In genomic region chr12:57741413-57741789, GRCh38 we compare ENCODE assay signal across 12 cellular contexts. TPM values are rescaled to one million over a fixed set of nuclear protein-coding genes. Genes with fewer than 3 reads are reported as not detected.
DNase-seq lines count a peak whose midpoint lies in the region; ATAC-seq and TF ChIP-seq lines count a peak whose summit lies in the region.
"Had no signal": no experiment of that assay in that cellular context is flagged by ENCODE, and none has a peak within 500 bp of the region (broad histone marks: within the 10 kb centered on the region; RNA-seq: fewer than 3 reads in every experiment).

No MANE protein-coding gene starts in this region.

- POLR2A ChIA-PET in activated CD8-positive, alpha-beta T cell treated with anti-CD3 and anti-CD28 coated beads for 36 hours (lab: Charles Lee), result interaction anchor here (0.8 to 2.5 kb wide), 10 partner anchors 8 to 42 kb away, joined by 3 to 11 read pairs (median 4); partner anchors contain the start of genes CDK4 and CYP27B1

- peaks cover 68% of the 10 kb centered on the region for H3K4me1 ChIP-seq in CD4-positive, CD25-positive, alpha-beta regulatory T cell (ENCODE audit: control insufficient read depth, insufficient read depth, low read length, poor library complexity, severe bottlenecking)
- peaks cover 11 to 37% of the 10 kb centered on the region in 2 donors for H3K4me1 ChIP-seq in muscle layer of duodenum (ENCODE audit: control insufficient read depth in 1 of 2, insufficient read depth in 2 of 2, low read length in 2 of 2)

- ATAC-seq in CD4-positive, CD25-positive, alpha-beta regulatory T cell (ENCODE audit: low read depth in 2 of 2), result no peak
- no peak for ATAC-seq in activated CD8-positive, alpha-beta T cell treated with anti-CD3 and anti-CD28 coated beads for 36 hours
- no peak for ATAC-seq in HG03342 (IDR thresholded peaks at IDR 0.05; ENCODE audit: unreplicated experiment)
- ATAC-seq in GM19324 (IDR thresholded peaks at IDR 0.05; ENCODE audit: low FRiP score, unreplicated experiment), result no peak
- no peak for ATAC-seq in HG02678 (IDR thresholded peaks at IDR 0.05; ENCODE audit: unreplicated experiment)
- no peak for ATAC-seq in GM21367 (IDR thresholded peaks at IDR 0.05; ENCODE audit: unreplicated experiment)
- ATAC-seq: K562 had no signal

- peak overlapping the region; percentile 88 for H3K27ac ChIP-seq in CD4-positive, CD25-positive, alpha-beta regulatory T cell (ENCODE audit: insufficient read depth, low read length, poor library complexity, severe bottlenecking)
- H3K27ac ChIP-seq in muscle layer of duodenum (ENCODE audit: low read length), result no peak overlapping the region
- H3K27ac ChIP-seq: epithelial cell of prostate had no signal

- H3K27ac Mint-ChIP-seq in CD4-positive, CD25-positive, alpha-beta regulatory T cell, result peak overlapping the region; percentile 86 to 97 (median 90)
- H3K27ac Mint-ChIP-seq in activated CD8-positive, alpha-beta T cell treated with anti-CD3 and anti-CD28 coated beads for 36 hours, result peak overlapping the region; percentile 93

- no peaks in the 10 kb centered on the region for H3K27me3 ChIP-seq in CD4-positive, CD25-positive, alpha-beta regulatory T cell (ENCODE audit: control insufficient read depth, insufficient read depth, low read length)
- peaks cover 23% of the 10 kb centered on the region for H3K27me3 ChIP-seq in muscle layer of duodenum (ENCODE audit: low read depth, low read length)

- no peak for TF ChIP-seq CTCF in GM12864 (IDR thresholded peaks at IDR 0.05; ENCODE audit: low read depth, low read length, missing control alignments)
- TF ChIP-seq CTCF in activated CD8-positive, alpha-beta T cell treated with anti-CD3 and anti-CD28 coated beads for 36 hours (IDR thresholded peaks at IDR 0.05), result no peak

- no peaks in the 10 kb centered on the region for H3K9me3 ChIP-seq in CD4-positive, CD25-positive, alpha-beta regulatory T cell (ENCODE audit: control insufficient read depth in 2 of 2, low read length in 2 of 2)
- H3K9me3 ChIP-seq in muscle layer of duodenum (ENCODE audit: control insufficient read depth in 1 of 2, low read length in 2 of 2), result no peaks in the 10 kb centered on the region

- H3K4me3 ChIP-seq in CD4-positive, CD25-positive, alpha-beta regulatory T cell (ENCODE audit: low read depth, low read length), result peak overlapping the region; percentile 99
- H3K4me3 ChIP-seq in GM12864 (ENCODE audit: low read depth, low read length) (peak overlapping the region; percentile 62), muscle layer of duodenum (ENCODE audit: low read depth in 1 of 2, low read length in 2 of 2) (peak overlapping the region; percentile 37 to 52)
- H3K4me3 ChIP-seq: K562 had no signal

- no peaks in the 10 kb centered on the region for H3K27me3 Mint-ChIP-seq in CD4-positive, CD25-positive, alpha-beta regulatory T cell
- no peaks in the 10 kb centered on the region for H3K27me3 Mint-ChIP-seq in activated CD8-positive, alpha-beta T cell treated with anti-CD3 and anti-CD28 coated beads for 36 hours

- no peak for DNase-seq in CD4-positive, CD25-positive, alpha-beta regulatory T cell
- no peak for DNase-seq in GM12864 (ENCODE audit: low read depth)
- DNase-seq in activated CD8-positive, alpha-beta T cell treated with anti-CD3 and anti-CD28 coated beads for 36 hours, result no peak
- DNase-seq: DMS79, NCI-H2171 treated with DMSO at 0.1 percent for 48 hours had no signal

- CTCF ChIA-PET in activated CD8-positive, alpha-beta T cell treated with anti-CD3 and anti-CD28 coated beads for 36 hours (lab: Charles Lee), result interaction anchor here (0.9 to 2.8 kb wide), 20 partner anchors 9 to 162 kb away, joined by 3 to 29 read pairs (median 4); partner anchors contain the start of genes B4GALNT1, CDK4, OS9 and PIP4K2C

- intact Hi-C loops in activated CD8-positive, alpha-beta T cell treated with anti-CD3 and anti-CD28 coated beads for 36 hours (cut with micrococcal nuclease), result no loop called here

- H3K4me1 Mint-ChIP-seq in CD4-positive, CD25-positive, alpha-beta regulatory T cell, result peaks cover 0 to 71% (median 40%) of the 10 kb centered on the region in 4 donors
- H3K4me1 Mint-ChIP-seq in activated CD8-positive, alpha-beta T cell treated with anti-CD3 and anti-CD28 coated beads for 36 hours (ENCODE audit: low read depth), result peaks cover 54% of the 10 kb centered on the region

- H3K9me3 Mint-ChIP-seq in CD4-positive, CD25-positive, alpha-beta regulatory T cell, result peaks cover 0 to 2% (median 0%) of the 10 kb centered on the region in 7 donors
- no peaks in the 10 kb centered on the region for H3K9me3 Mint-ChIP-seq in activated CD8-positive, alpha-beta T cell treated with anti-CD3 and anti-CD28 coated beads for 36 hours

- peaks cover 12% of the 10 kb centered on the region for H3K36me3 ChIP-seq in CD4-positive, CD25-positive, alpha-beta regulatory T cell (ENCODE audit: control insufficient read depth, insufficient read depth, low read length)
- H3K36me3 ChIP-seq in muscle layer of duodenum (ENCODE audit: control insufficient read depth in 1 of 2, insufficient read depth in 2 of 2, low read length in 2 of 2), result peaks cover under 1% of the 10 kb centered on the region in 2 donors

- H3K36me3 Mint-ChIP-seq in CD4-positive, CD25-positive, alpha-beta regulatory T cell, result peaks cover 13% of the 10 kb centered on the region
- peaks cover 25% of the 10 kb centered on the region for H3K36me3 Mint-ChIP-seq in activated CD8-positive, alpha-beta T cell treated with anti-CD3 and anti-CD28 coated beads for 36 hours (ENCODE audit: low read depth)

- peak overlapping the region; percentile 84 to 91 (median 89) for H3K4me3 Mint-ChIP-seq in CD4-positive, CD25-positive, alpha-beta regulatory T cell
- peak overlapping the region; percentile 98 for H3K4me3 Mint-ChIP-seq in activated CD8-positive, alpha-beta T cell treated with anti-CD3 and anti-CD28 coated beads for 36 hours

RNA-seq across cellular contexts. Expression of gene AGAP2, which starts 2.9 kb away (rescaled TPM):
- total RNA-seq in CD4-positive, CD25-positive, alpha-beta regulatory T cell, result 60.3 TPM
- polyA plus RNA-seq in CD4-positive, CD25-positive, alpha-beta regulatory T cell, result 1 to 10 TPM; 4.4 to 7.7 (median 5.6) TPM
- 10 to 100 TPM; 22.4 TPM for total RNA-seq in activated CD8-positive, alpha-beta T cell treated with anti-CD3 and anti-CD28 coated beads for 36 hours

RNA-seq across cellular contexts. Expression of gene TSPAN31, which starts 3.4 kb away (rescaled TPM):
- total RNA-seq in CD4-positive, CD25-positive, alpha-beta regulatory T cell, result 8.7 TPM
- 10 to 100 TPM; 38.4 to 48.9 (median 39.6) TPM for polyA plus RNA-seq in CD4-positive, CD25-positive, alpha-beta regulatory T cell
- total RNA-seq in activated CD8-positive, alpha-beta T cell treated with anti-CD3 and anti-CD28 coated beads for 36 hours, result 1 to 10 TPM; 6.9 to 7.5 TPM

RNA-seq across cellular contexts. Expression of gene CDK4, which starts 10.7 kb away (rescaled TPM):
- 17.5 TPM for total RNA-seq in CD4-positive, CD25-positive, alpha-beta regulatory T cell
- polyA plus RNA-seq in CD4-positive, CD25-positive, alpha-beta regulatory T cell, result 10 to 100 TPM; 62.2 to 90.3 (median 69.7) TPM
- 100 to 1,000 TPM; 218 to 221 TPM for total RNA-seq in activated CD8-positive, alpha-beta T cell treated with anti-CD3 and anti-CD28 coated beads for 36 hours

RNA-seq across cellular contexts. Expression of gene MARCHF9, which starts 13.5 kb away (rescaled TPM):
- total RNA-seq in CD4-positive, CD25-positive, alpha-beta regulatory T cell, result 35.4 TPM
- 1 to 10 TPM; 2.2 to 4.5 (median 3.8) TPM for polyA plus RNA-seq in CD4-positive, CD25-positive, alpha-beta regulatory T cell
- 10 to 100 TPM; 23.4 to 24.3 TPM for total RNA-seq in activated CD8-positive, alpha-beta T cell treated with anti-CD3 and anti-CD28 coated beads for 36 hours

RNA-seq across cellular contexts. Expression of gene CYP27B1, which starts 25.5 kb away (rescaled TPM):
- total RNA-seq in CD4-positive, CD25-positive, alpha-beta regulatory T cell, result not detected
- under 1 TPM in 2 of 4 donors, not detected in 2; 0.14 to 0.26 TPM for polyA plus RNA-seq in CD4-positive, CD25-positive, alpha-beta regulatory T cell
- total RNA-seq in activated CD8-positive, alpha-beta T cell treated with anti-CD3 and anti-CD28 coated beads for 36 hours, result 1 to 10 TPM; 7.6 to 7.9 TPM

Comparison
In these comparisons a context has a peak if more than half of its experiments do, and no peak if none do; other contexts are left out.
1. H3K4me3 ChIP-seq: peak in every context shown above with its lines; median percentile 99 in CD4-positive, CD25-positive, alpha-beta regulatory T cell; 62 in GM12864; 44 in muscle layer of duodenum.
2. RNA of gene CDK4, which starts 10.7 kb away (total RNA-seq): 218 to 221 TPM in activated CD8-positive, alpha-beta T cell treated with anti-CD3 and anti-CD28 coated beads for 36 hours; 17.5 TPM in CD4-positive, CD25-positive, alpha-beta regulatory T cell (single experiment); every median in the first group is over 10 times any median in the second.